ENCODE assay signal across 3 cellular contexts in genomic region chr10:21803374-21803773, GRCh38.
TF ChIP-seq lines count a peak whose summit lies in the region.

No MANE protein-coding gene starts in this region.

TF ChIP-seq in HEK293, 187 proteins besides CTCF, POLR2A, EP300 and RAD21 (continued from another document):
- TF ChIP-seq ZSCAN4 (tag by site-specific recombination; IDR thresholded peaks at IDR 0.05) (peak; percentile 87), ZSCAN16 (tag by site-specific recombination; IDR thresholded peaks at IDR 0.05) (no peak)

TF ChIP-seq in K562, 482 proteins besides CTCF, POLR2A, EP300 and RAD21 (continued from another document and continues in another):
- TF ChIP-seq CHAMP1 (IDR thresholded peaks at IDR 0.05) (no peak), SIRT6 (IDR thresholded peaks at IDR 0.05; ENCODE audit: low read depth, low read length) (no peak), LARP7 (IDR thresholded peaks at IDR 0.05) (peak; percentile 44; the same call in 1 of the 2 replicates), THRAP3 (IDR thresholded peaks at IDR 0.05; ENCODE audit: borderline replicate concordance) (0 out of 2 replicates have a peak, but pooled peaks have one; percentile 70), NFXL1 (CRISPR knock-in tag; IDR thresholded peaks at IDR 0.05) (no peak), SP2 (IDR thresholded peaks at IDR 0.05; ENCODE audit: extremely low read depth, low read depth, low read length, poor library complexity, severe bottlenecking) (no peak), ZFX (CRISPR knock-in tag; IDR thresholded peaks at IDR 0.05) (no peak), SUPT5H (IDR thresholded peaks at IDR 0.05) (no peak), POLR2AphosphoS2 (IDR thresholded peaks at IDR 0.05; ENCODE audit: low read length) (no peak), FOXM1 (IDR thresholded peaks at IDR 0.05; ENCODE audit: low read depth) (no peak), FOXM1 (CRISPR knock-in tag; IDR thresholded peaks at IDR 0.05; ENCODE audit: low read depth) (no peak), KLF6 (CRISPR knock-in tag; IDR thresholded peaks at IDR 0.05; ENCODE audit: borderline replicate concordance) (no peak), SAFB2 (IDR thresholded peaks at IDR 0.05; ENCODE audit: borderline replicate concordance, low read depth, low read length, severe bottlenecking) (no peak), RBBP5 (IDR thresholded peaks at IDR 0.05; ENCODE audit: borderline replicate concordance, insufficient read depth, low read length, poor library complexity, severe bottlenecking) (no peak), ATF1 (CRISPR knock-in tag; IDR thresholded peaks at IDR 0.05) (no peak), ATF1 (tag; IDR thresholded peaks at IDR 0.05) (no peak), ZBTB7A (IDR thresholded peaks at IDR 0.05; ENCODE audit: borderline replicate concordance, control insufficient read depth, low read depth, low read length) (no peak), STAG1 (CRISPR knock-in tag; IDR thresholded peaks at IDR 0.05; ENCODE audit: borderline replicate concordance) (no peak), KDM5B (IDR thresholded peaks at IDR 0.05; ENCODE audit: insufficient replicate concordance, low read depth, low read length) (no peak)
- TF ChIP-seq, protein P1, sequence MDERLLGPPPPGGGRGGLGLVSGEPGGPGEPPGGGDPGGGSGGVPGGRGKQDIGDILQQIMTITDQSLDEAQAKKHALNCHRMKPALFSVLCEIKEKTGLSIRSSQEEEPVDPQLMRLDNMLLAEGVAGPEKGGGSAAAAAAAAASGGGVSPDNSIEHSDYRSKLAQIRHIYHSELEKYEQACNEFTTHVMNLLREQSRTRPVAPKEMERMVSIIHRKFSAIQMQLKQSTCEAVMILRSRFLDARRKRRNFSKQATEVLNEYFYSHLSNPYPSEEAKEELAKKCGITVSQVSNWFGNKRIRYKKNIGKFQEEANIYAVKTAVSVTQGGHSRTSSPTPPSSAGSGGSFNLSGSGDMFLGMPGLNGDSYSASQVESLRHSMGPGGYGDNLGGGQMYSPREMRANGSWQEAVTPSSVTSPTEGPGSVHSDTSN (CRISPR knock-in tag; IDR thresholded peaks at IDR 0.05; ENCODE audit: low read depth) = no peak
- TF ChIP-seq, protein P1 (tag; conservative IDR thresholded peaks at IDR 0.05; ENCODE audit: low read depth) = no peak
- TF ChIP-seq, protein P2, sequence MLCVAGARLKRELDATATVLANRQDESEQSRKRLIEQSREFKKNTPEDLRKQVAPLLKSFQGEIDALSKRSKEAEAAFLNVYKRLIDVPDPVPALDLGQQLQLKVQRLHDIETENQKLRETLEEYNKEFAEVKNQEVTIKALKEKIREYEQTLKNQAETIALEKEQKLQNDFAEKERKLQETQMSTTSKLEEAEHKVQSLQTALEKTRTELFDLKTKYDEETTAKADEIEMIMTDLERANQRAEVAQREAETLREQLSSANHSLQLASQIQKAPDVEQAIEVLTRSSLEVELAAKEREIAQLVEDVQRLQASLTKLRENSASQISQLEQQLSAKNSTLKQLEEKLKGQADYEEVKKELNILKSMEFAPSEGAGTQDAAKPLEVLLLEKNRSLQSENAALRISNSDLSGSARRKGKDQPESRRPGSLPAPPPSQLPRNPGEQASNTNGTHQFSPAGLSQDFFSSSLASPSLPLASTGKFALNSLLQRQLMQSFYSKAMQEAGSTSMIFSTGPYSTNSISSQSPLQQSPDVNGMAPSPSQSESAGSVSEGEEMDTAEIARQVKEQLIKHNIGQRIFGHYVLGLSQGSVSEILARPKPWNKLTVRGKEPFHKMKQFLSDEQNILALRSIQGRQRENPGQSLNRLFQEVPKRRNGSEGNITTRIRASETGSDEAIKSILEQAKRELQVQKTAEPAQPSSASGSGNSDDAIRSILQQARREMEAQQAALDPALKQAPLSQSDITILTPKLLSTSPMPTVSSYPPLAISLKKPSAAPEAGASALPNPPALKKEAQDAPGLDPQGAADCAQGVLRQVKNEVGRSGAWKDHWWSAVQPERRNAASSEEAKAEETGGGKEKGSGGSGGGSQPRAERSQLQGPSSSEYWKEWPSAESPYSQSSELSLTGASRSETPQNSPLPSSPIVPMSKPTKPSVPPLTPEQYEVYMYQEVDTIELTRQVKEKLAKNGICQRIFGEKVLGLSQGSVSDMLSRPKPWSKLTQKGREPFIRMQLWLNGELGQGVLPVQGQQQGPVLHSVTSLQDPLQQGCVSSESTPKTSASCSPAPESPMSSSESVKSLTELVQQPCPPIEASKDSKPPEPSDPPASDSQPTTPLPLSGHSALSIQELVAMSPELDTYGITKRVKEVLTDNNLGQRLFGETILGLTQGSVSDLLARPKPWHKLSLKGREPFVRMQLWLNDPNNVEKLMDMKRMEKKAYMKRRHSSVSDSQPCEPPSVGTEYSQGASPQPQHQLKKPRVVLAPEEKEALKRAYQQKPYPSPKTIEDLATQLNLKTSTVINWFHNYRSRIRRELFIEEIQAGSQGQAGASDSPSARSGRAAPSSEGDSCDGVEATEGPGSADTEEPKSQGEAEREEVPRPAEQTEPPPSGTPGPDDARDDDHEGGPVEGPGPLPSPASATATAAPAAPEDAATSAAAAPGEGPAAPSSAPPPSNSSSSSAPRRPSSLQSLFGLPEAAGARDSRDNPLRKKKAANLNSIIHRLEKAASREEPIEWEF (CRISPR knock-in tag; IDR thresholded peaks at IDR 0.05) = no peak

TF ChIP-seq in neural cell, 6 proteins besides CTCF, POLR2A, EP300 and RAD21 (continued from another document):
- TF ChIP-seq REST (IDR thresholded peaks at IDR 0.05; ENCODE audit: borderline replicate concordance) = no peak
- TF ChIP-seq EZH2 (IDR thresholded peaks at IDR 0.05; ENCODE audit: borderline replicate concordance, insufficient read depth, low read length, poor library complexity, severe bottlenecking) = no peak
- no peak for TF ChIP-seq SMC3 (conservative IDR thresholded peaks at IDR 0.05; ENCODE audit: poor library complexity)
- no peak for TF ChIP-seq MXI1 (conservative IDR thresholded peaks at IDR 0.05; ENCODE audit: poor library complexity, severe bottlenecking)
- no peak for TF ChIP-seq POLR2AphosphoS5 (IDR thresholded peaks at IDR 0.05)
